Comparison of ENCODE assay signal across 22 cellular contexts in genomic region chr6:154394571-154394970, GRCh38. TPM values are rescaled to one million over a fixed set of nuclear protein-coding genes. Genes with fewer than 3 reads are reported as not detected.
"Had no signal": no experiment of that assay in that cellular context is flagged by ENCODE, and none has a peak within 500 bp of the region (broad histone marks: within the 10 kb centered on the region; RNA-seq: fewer than 3 reads in every experiment).

No MANE protein-coding gene starts in this region.

- H3K9me3 ChIP-seq: pancreas, upper lobe of right lung, vagina had no signal

- H3K4me2 ChIP-seq: smooth muscle cell had no signal

- H3K4me3 ChIP-seq: coronary artery, heart right ventricle, pancreas, psoas muscle, smooth muscle cell, tibial nerve, upper lobe of right lung, vagina had no signal

- DNase-seq: effector CD4-positive, alpha-beta T cell; endodermal cell; erythroblast; foreskin keratinocyte; heart right ventricle; hypothalamus; kidney glomerular epithelial cell; natural killer cell; occipital lobe; pancreas; psoas muscle; stimulated activated CD4-positive, alpha-beta T cell treated with anti-CD3 and anti-CD28 coated beads, Interleukin-2, amount 100 ng/mL, for 48 hours; stimulated activated naive CD4-positive, alpha-beta T cell treated with Interleukin-2 at 50 U/mL for 16 hours; upper lobe of right lung had no signal

- H3K27ac ChIP-seq: coronary artery, foreskin keratinocyte, heart right ventricle, pancreas, psoas muscle, upper lobe of right lung, vagina had no signal

- H3K4me1 ChIP-seq: foreskin keratinocyte, pancreas, psoas muscle, upper lobe of right lung, vagina had no signal

- H3K27me3 ChIP-seq: foreskin keratinocyte, heart right ventricle, pancreas, tibial nerve, upper lobe of right lung, vagina had no signal

- ATAC-seq: foreskin keratinocyte, heart right ventricle, natural killer cell, pancreas, psoas muscle, upper lobe of right lung had no signal

- FAIRE-seq: endothelial cell of umbilical vein, islet of Langerhans, pancreas had no signal

- H3K36me3 ChIP-seq: tibial nerve, upper lobe of right lung, vagina had no signal

RNA-seq across cellular contexts. Expression of gene IPCEF1, which starts 38.0 kb away (rescaled TPM):
- total RNA-seq: chondrocyte, foreskin keratinocyte, myocyte had no signal
- polyA plus RNA-seq: foreskin keratinocyte, smooth muscle cell had no signal
